12 cellular contexts compared by ENCODE assay signal in genomic region chr4:76681996-76682395, GRCh38.
"Had no signal": no experiment of that assay in that cellular context is flagged by ENCODE, and none has a peak within 500 bp of the region (broad histone marks: within the 10 kb centered on the region; RNA-seq: fewer than 3 reads in every experiment).

No MANE protein-coding gene starts in this region.

- ATAC-seq: effector memory CD8-positive, alpha-beta T cell; gastroesophageal sphincter; natural killer cell; stimulated activated effector memory CD8-positive, alpha-beta T cell treated with anti-CD3 and anti-CD28 coated beads, Interleukin-12 subunit alpha, Interleukin-12 subunit beta, amount 100 ng/mL, for 72 hours; upper lobe of right lung had no signal

- DNase-seq: activated CD4-positive, alpha-beta T cell treated with anti-CD3 and anti-CD28 coated beads, Interleukin-2, amount 50 U/mL, for 48 hours; effector memory CD8-positive, alpha-beta T cell; natural killer cell; occipital lobe; right lobe of liver; upper lobe of right lung had no signal

- H3K36me3 ChIP-seq: gastroesophageal sphincter, prostate gland, right lobe of liver, upper lobe of right lung had no signal

- H3K27me3 ChIP-seq: gastroesophageal sphincter, right lobe of liver, upper lobe of right lung had no signal

- H3K36me3 Mint-ChIP-seq: natural killer cell; stimulated activated effector memory CD8-positive, alpha-beta T cell treated with anti-CD3 and anti-CD28 coated beads, Interleukin-12 subunit alpha, Interleukin-12 subunit beta, amount 100 ng/mL, for 72 hours had no signal

- H3K27ac ChIP-seq: epithelial cell of prostate, gastroesophageal sphincter, prostate gland, right lobe of liver, upper lobe of right lung had no signal

- H3K4me1 Mint-ChIP-seq: natural killer cell; stimulated activated effector memory CD8-positive, alpha-beta T cell treated with anti-CD3 and anti-CD28 coated beads, Interleukin-12 subunit alpha, Interleukin-12 subunit beta, amount 100 ng/mL, for 72 hours had no signal

- H3K4me1 ChIP-seq: prostate gland, upper lobe of right lung had no signal

- H3K9me3 ChIP-seq: gastroesophageal sphincter, prostate gland, right lobe of liver, upper lobe of right lung had no signal

- H3K9me3 Mint-ChIP-seq: effector memory CD8-positive, alpha-beta T cell; natural killer cell; stimulated activated effector memory CD8-positive, alpha-beta T cell treated with anti-CD3 and anti-CD28 coated beads, Interleukin-12 subunit alpha, Interleukin-12 subunit beta, amount 100 ng/mL, for 72 hours; T-helper 2 cell treated with Interferon-gamma antibody and Interleukin-4, amounts not matched to agents 5 μg/mL and 100 μg/mL, for 36 hours had no signal

- H3K27ac Mint-ChIP-seq: effector memory CD8-positive, alpha-beta T cell; natural killer cell; stimulated activated effector memory CD8-positive, alpha-beta T cell treated with anti-CD3 and anti-CD28 coated beads, Interleukin-12 subunit alpha, Interleukin-12 subunit beta, amount 100 ng/mL, for 72 hours; T-helper 2 cell treated with Interferon-gamma antibody and Interleukin-4, amounts not matched to agents 5 μg/mL and 100 μg/mL, for 36 hours had no signal

- H3K4me3 Mint-ChIP-seq: effector memory CD8-positive, alpha-beta T cell; natural killer cell; stimulated activated effector memory CD8-positive, alpha-beta T cell treated with anti-CD3 and anti-CD28 coated beads, Interleukin-12 subunit alpha, Interleukin-12 subunit beta, amount 100 ng/mL, for 72 hours; T-helper 2 cell treated with Interferon-gamma antibody and Interleukin-4, amounts not matched to agents 5 μg/mL and 100 μg/mL, for 36 hours had no signal

- H3K4me3 ChIP-seq: gastroesophageal sphincter, lung, prostate gland, right lobe of liver, upper lobe of right lung had no signal
